In the genomic region with DNA sequence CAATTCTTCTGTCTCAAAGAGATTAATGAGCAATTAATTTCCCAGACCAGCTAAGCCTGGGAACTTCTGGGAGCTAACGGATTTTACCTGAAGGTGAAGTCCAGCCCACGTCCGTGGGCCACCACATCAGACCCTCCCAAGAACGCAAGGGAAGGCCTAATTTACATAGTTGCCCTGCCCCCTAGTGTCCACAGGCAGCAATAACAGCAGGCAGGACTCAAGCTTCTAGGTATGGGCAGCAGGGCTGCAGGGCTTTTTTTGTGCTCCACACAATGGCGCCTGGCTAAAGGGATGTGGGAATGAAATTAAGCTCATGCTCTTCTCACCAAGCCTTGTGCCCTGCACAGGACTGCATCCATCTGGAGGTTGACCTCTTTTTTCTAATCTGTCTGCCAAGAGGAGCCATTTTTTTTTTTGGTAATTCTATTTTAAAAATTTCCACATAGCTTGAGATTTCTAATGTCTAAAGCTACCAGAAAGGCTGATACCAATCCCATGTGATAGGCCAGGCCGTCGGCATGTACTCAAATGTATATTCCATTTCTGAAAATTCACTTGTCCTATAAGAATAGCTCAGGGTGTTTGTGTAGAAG, we compare ENCODE assay signal across 8 cellular contexts.
A peak's percentile ranks its signal among the peaks of the same experiment; 100 is the strongest.
DNase-seq lines count a peak whose midpoint lies in the region; ATAC-seq and TF ChIP-seq lines count a peak whose summit lies in the region.

No MANE protein-coding gene starts in this region.

- no peak overlapping the region for H3K9ac ChIP-seq in smooth muscle cell (ENCODE audit: low read depth)

- WGBS in hepatocyte (ENCODE audit: low lambda C conversion rate, missing lambda C conversion rate): 49% methylated on average over 7 of the region's 7 CpGs
- 41% methylated on average over 7 of the region's 7 CpGs for WGBS in smooth muscle cell (ENCODE audit: low lambda C conversion rate)

- H3K27ac ChIP-seq in hepatocyte (no peak overlapping the region), smooth muscle cell (ENCODE audit: low read depth) (no peak overlapping the region)

- no peaks in the 10 kb centered on the region for H3K4me1 Mint-ChIP-seq in Calu3 (ENCODE audit: low read depth, unreplicated experiment)

- no peak overlapping the region for H3K4me2 ChIP-seq in hepatocyte
- H3K4me2 ChIP-seq in smooth muscle cell: peak overlapping the region; percentile 65

- H3K9me2 ChIP-seq in hepatocyte (replicated peaks; ENCODE audit: insufficient read depth): no peaks in the 10 kb centered on the region

- H3K79me2 ChIP-seq in hepatocyte (no peaks in the 10 kb centered on the region), smooth muscle cell (ENCODE audit: low read depth) (no peaks in the 10 kb centered on the region)

- H3K9me3 ChIP-seq in hepatocyte (ENCODE audit: low read depth): no peaks in the 10 kb centered on the region
- no peaks in the 10 kb centered on the region for H3K9me3 ChIP-seq in smooth muscle cell (replicated peaks; ENCODE audit: low read depth)

- no peak overlapping the region for H2AFZ ChIP-seq in hepatocyte
- no peak overlapping the region for H2AFZ ChIP-seq in smooth muscle cell (ENCODE audit: low read depth)

- no TSS peak for BruUV-seq in Calu3 (replicated peaks; lab: Mats Ljungman, UMichigan)

- no peak overlapping the region for H3K4me3 ChIP-seq in LNCaP clone FGC (ENCODE audit: low read depth, low read length)
- no peak overlapping the region for H3K4me3 ChIP-seq in hepatocyte
- no peak overlapping the region for H3K4me3 ChIP-seq in smooth muscle cell

- DNase-seq in Calu3 (peak; percentile 62), LNCaP clone FGC (ENCODE audit: low read depth) (no peak), T follicular helper cell (ENCODE audit: low read depth) (peak; percentile 29), anterior cingulate cortex (lab: John Stamatoyannopoulos, UW) (peak in 36 of 58 donors; percentile 0 to 34 (median 6)), hepatocyte (ENCODE audit: low spot score) (peak; percentile 70), smooth muscle cell (lab: John Stamatoyannopoulos, UW; ENCODE audit: unreplicated experiment) (no peak)

- CTCF ChIA-PET in Calu3 (lab: Charles Lee): interaction anchor here (0.6 to 2.1 kb wide), 12 partner anchors 11 to 405 kb away, joined by 3 to 22 read pairs (median 5); no protein-coding TSS in a partner anchor

- H3K27ac Mint-ChIP-seq in Calu3 (ENCODE audit: unreplicated experiment): no peak overlapping the region

- no peaks in the 10 kb centered on the region for H3F3A ChIP-seq in smooth muscle cell (ENCODE audit: low read depth)

- H3K27me3 ChIP-seq in hepatocyte: no peaks in the 10 kb centered on the region
- no peaks in the 10 kb centered on the region for H3K27me3 ChIP-seq in smooth muscle cell (ENCODE audit: low read depth)

- H3K4me3 Mint-ChIP-seq in Calu3 (ENCODE audit: low read depth, unreplicated experiment): no peak overlapping the region

- H3K4me1 ChIP-seq in hepatocyte (ENCODE audit: insufficient read depth) (no peaks in the 10 kb centered on the region), smooth muscle cell (ENCODE audit: low read depth) (no peaks in the 10 kb centered on the region)

- TF ChIP-seq CTCF in Calu3 (IDR thresholded peaks at IDR 0.05; ENCODE audit: unreplicated experiment) (peak; percentile 75), LNCaP clone FGC (IDR thresholded peaks at IDR 0.05; ENCODE audit: control insufficient read depth, extremely low read depth, insufficient read depth) (peak; percentile 79), hepatocyte (IDR thresholded peaks at IDR 0.05; ENCODE audit: poor library complexity) (peak; percentile 63), smooth muscle cell (IDR thresholded peaks at IDR 0.05; ENCODE audit: borderline replicate concordance, insufficient read depth, poor library complexity, severe bottlenecking) (peak; percentile 78)

- H4K20me1 ChIP-seq in hepatocyte (ENCODE audit: insufficient read depth, poor library complexity, severe bottlenecking) (no peaks in the 10 kb centered on the region), smooth muscle cell (ENCODE audit: low read depth) (no peaks in the 10 kb centered on the region)

- H3K36me3 Mint-ChIP-seq in Calu3 (ENCODE audit: insufficient read depth, unreplicated experiment): no peaks in the 10 kb centered on the region

- no peaks in the 10 kb centered on the region for H3K36me3 ChIP-seq in hepatocyte (replicated peaks; ENCODE audit: insufficient read depth, low read depth)
- H3K36me3 ChIP-seq in smooth muscle cell (ENCODE audit: low read depth): no peaks in the 10 kb centered on the region

- H3K27me3 Mint-ChIP-seq in Calu3 (ENCODE audit: unreplicated experiment): peaks cover 28% of the 10 kb centered on the region

- ATAC-seq in GM21423 (IDR thresholded peaks at IDR 0.05; ENCODE audit: unreplicated experiment) (peak; percentile 62), HG02840 (IDR thresholded peaks at IDR 0.05; ENCODE audit: low FRiP score, unreplicated experiment) (no peak)

- intact Hi-C loops in Calu3 (cut with micrococcal nuclease; ENCODE audit: unreplicated experiment): loop anchor here (2.0 kb wide), 1 partner anchor 406 kb away; no protein-coding TSS in a partner anchor

- H3K9me3 Mint-ChIP-seq in Calu3 (ENCODE audit: low read depth, unreplicated experiment): no peaks in the 10 kb centered on the region

Comparison
In these comparisons a context has a peak if more than half of its experiments do, and no peak if none do; other contexts are left out.
1. DNase-seq: peak in Calu3 (single experiment), T follicular helper cell (single experiment), anterior cingulate cortex (36 of 58) and hepatocyte (single experiment); none in LNCaP clone FGC (single experiment) and smooth muscle cell (single experiment).
2. Peak in every context shown above with its lines, with median percentiles within 50 percentile points of each other: CTCF ChIP-seq.